ENCODE assay signal across 30 cellular contexts in genomic region chr3:118425272-118425837, GRCh38.
"Had no signal": no experiment of that assay in that cellular context is flagged by ENCODE, and none has a peak within 500 bp of the region (broad histone marks: within the 10 kb centered on the region; RNA-seq: fewer than 3 reads in every experiment).

No MANE protein-coding gene starts in this region.

- H3K4me3 Mint-ChIP-seq: activated naive CD8-positive, alpha-beta T cell; activated T-cell treated with anti-CD3 and anti-CD28 coated beads, Interleukin-2, amount 50 U/mL, for 72 hours; mesothelial cell of epicardium; naive B cell; nephron progenitor cell; stimulated activated naive B cell treated with anti-CD40 and anti-IgM and Interleukin-4, amounts not matched to agents 10 μg/mL and 1 μg/mL and 100 μg/mL, for 72 hours; T-helper 17 cell had no signal

- DNase-seq: activated CD4-positive, alpha-beta T cell treated with anti-CD3 and anti-CD28 coated beads for 4 hours; activated CD4-positive, alpha-beta T cell treated with anti-CD3 and anti-CD28 coated beads, Interleukin-2, amount 50 U/mL, for 4 hours; activated CD4-positive, CD25-positive, alpha-beta regulatory T cell; activated naive CD4-positive, alpha-beta T cell; activated T-cell treated with anti-CD3 and anti-CD28 coated beads for 4 hours; activated T-cell treated with anti-CD3 and anti-CD28 coated beads, Interleukin-2, amount 50 U/mL, for 72 hours; anterior cingulate cortex; cerebellar nuclear complex; colonic mucosa; effector CD8-positive, alpha-beta T cell; gastrocnemius medialis; glutamatergic neuron; left ventricle myocardium inferior; naive B cell; nephron progenitor cell; sigmoid colon; small intestine; stimulated activated CD4-positive, alpha-beta T cell treated with anti-CD3 and anti-CD28 coated beads, Interleukin-1b, Interleukin-23, amount 100 ng/mL, for 48 hours; stimulated activated naive B cell treated with anti-CD40 and anti-IgM and Interleukin-4, amounts not matched to agents 10 μg/mL and 1 μg/mL and 100 μg/mL, for 72 hours; stomach; T-helper 17 cell; T1000; thyroid gland; upper lobe of left lung had no signal

- H3K27me3 Mint-ChIP-seq: activated naive CD8-positive, alpha-beta T cell; naive B cell; progenitor cell of endocrine pancreas; stimulated activated naive B cell treated with anti-CD40 and anti-IgM and Interleukin-4, amounts not matched to agents 10 μg/mL and 1 μg/mL and 100 μg/mL, for 72 hours; T-helper 17 cell had no signal

- ATAC-seq: activated T-cell treated with anti-CD3 and anti-CD28 coated beads, Interleukin-2, amount 50 U/mL, for 72 hours; gastrocnemius medialis; stimulated activated naive B cell treated with anti-CD40 and anti-IgM and Interleukin-4, amounts not matched to agents 10 μg/mL and 1 μg/mL and 100 μg/mL, for 72 hours; T-helper 17 cell had no signal

- H3K9me3 Mint-ChIP-seq: nephron progenitor cell had no signal

- H3K4me1 ChIP-seq: colonic mucosa, gastrocnemius medialis, left ventricle myocardium inferior, sigmoid colon, stomach, thyroid gland, upper lobe of left lung, vagina had no signal

- H3K4me1 Mint-ChIP-seq: mesothelial cell of epicardium; naive B cell; nephron progenitor cell; stimulated activated naive B cell treated with anti-CD40 and anti-IgM and Interleukin-4, amounts not matched to agents 10 μg/mL and 1 μg/mL and 100 μg/mL, for 72 hours; T-helper 17 cell had no signal

- H3K27me3 ChIP-seq: cardiac muscle cell, colonic mucosa, gastrocnemius medialis, neutrophil, sigmoid colon, stomach, thyroid gland, upper lobe of left lung, vagina had no signal

- H3K36me3 Mint-ChIP-seq: activated naive CD8-positive, alpha-beta T cell; mesothelial cell of epicardium; naive B cell; stimulated activated naive B cell treated with anti-CD40 and anti-IgM and Interleukin-4, amounts not matched to agents 10 μg/mL and 1 μg/mL and 100 μg/mL, for 72 hours had no signal

- H3K9me3 ChIP-seq: colonic mucosa, gastrocnemius medialis, neutrophil, sigmoid colon, stomach, thyroid gland, upper lobe of left lung, vagina had no signal

- H3K27ac ChIP-seq: cardiac muscle cell, colonic mucosa, gastrocnemius medialis, left ventricle myocardium inferior, neutrophil, sigmoid colon, stomach, thyroid gland, upper lobe of left lung, vagina had no signal

- H3K27ac Mint-ChIP-seq: activated naive CD8-positive, alpha-beta T cell; activated T-cell treated with anti-CD3 and anti-CD28 coated beads, Interleukin-2, amount 50 U/mL, for 72 hours; mesothelial cell of epicardium; naive B cell; nephron progenitor cell; progenitor cell of endocrine pancreas; stimulated activated naive B cell treated with anti-CD40 and anti-IgM and Interleukin-4, amounts not matched to agents 10 μg/mL and 1 μg/mL and 100 μg/mL, for 72 hours; T-helper 17 cell had no signal

- H3K4me3 ChIP-seq: cardiac muscle cell, colonic mucosa, gastrocnemius medialis, left ventricle myocardium inferior, sigmoid colon, stomach, thyroid gland, upper lobe of left lung, vagina had no signal
